19 cellular contexts compared by ENCODE assay signal in genomic region chr5:176652136-176652535, GRCh38. TPM values are rescaled to one million over a fixed set of nuclear protein-coding genes. Genes with fewer than 3 reads are reported as not detected.
A peak's percentile ranks its signal among the peaks of the same experiment; 100 is the strongest.
DNase-seq lines count a peak whose midpoint lies in the region; ATAC-seq, FAIRE-seq and TF ChIP-seq lines count a peak whose summit lies in the region.
"Had no signal": no experiment of that assay in that cellular context is flagged by ENCODE, and none has a peak within 500 bp of the region (broad histone marks: within the 10 kb centered on the region; RNA-seq: fewer than 3 reads in every experiment).

No MANE protein-coding gene starts in this region.

- no peak overlapping the region for H3K4me3 ChIP-seq in fibroblast of mammary gland (ENCODE audit: control insufficient read depth, low read depth, low read length)
- H3K4me3 ChIP-seq: A549, lower lobe of right lung, MG63, Peyer's patch, sigmoid colon, tibial nerve had no signal

- DNase-seq in NCI-H82 (lab: John Stamatoyannopoulos, UW) (peak; percentile 66), NCI-H82 treated with DMSO at 0.1 percent for 48 hours (lab: John Stamatoyannopoulos, UW; ENCODE audit: unreplicated experiment) (no peak), NCI-H524 (lab: John Stamatoyannopoulos, UW) (peak; percentile 57 to 81), fibroblast of mammary gland (ENCODE audit: low read depth) (peak; percentile 29), GM12892 (ENCODE audit: insufficient read length) (no peak)
- no peak for DNase-seq in stimulated activated naive B cell treated with anti-CD40 and anti-IgM and Interleukin-4, amounts not matched to agents 10 μg/mL and 1 μg/mL and 100 μg/mL, for 72 hours
- DNase-seq in activated CD4-positive, alpha-beta T cell treated with anti-CD3 and anti-CD28 coated beads for 4 hours = no peak
- DNase-seq: activated gamma-delta T cell treated with Interleukin-2 at 50 U/mL for 16 hours; lower lobe of right lung; MG63; Peyer's patch; sigmoid colon; stimulated activated CD4-positive, alpha-beta T cell treated with anti-CD3 and anti-CD28 coated beads, Interleukin-2, amount 100 ng/mL, for 48 hours; WERI-Rb-1 had no signal

- TF ChIP-seq POLR2A in GM12892 (IDR thresholded peaks at IDR 0.05; ENCODE audit: low read depth, low read length) = no peak

- no peak for TF ChIP-seq CTCF in fibroblast of mammary gland (conservative IDR thresholded peaks at IDR 0.05; ENCODE audit: control insufficient read depth, insufficient read depth, low read depth, low read length)

- no peaks in the 10 kb centered on the region for H3K9me3 Mint-ChIP-seq in stimulated activated naive B cell treated with anti-CD40 and anti-IgM and Interleukin-4, amounts not matched to agents 10 μg/mL and 1 μg/mL and 100 μg/mL, for 72 hours
- H3K9me3 Mint-ChIP-seq: neural crest cell had no signal

- ATAC-seq in stimulated activated naive B cell treated with anti-CD40 and anti-IgM and Interleukin-4, amounts not matched to agents 10 μg/mL and 1 μg/mL and 100 μg/mL, for 72 hours (replicated peaks) = no peak
- ATAC-seq in HG02973 (IDR thresholded peaks at IDR 0.05; ENCODE audit: unreplicated experiment) = no peak
- ATAC-seq: A549, lower lobe of right lung had no signal

- no peak overlapping the region for H3K4me3 Mint-ChIP-seq in stimulated activated naive B cell treated with anti-CD40 and anti-IgM and Interleukin-4, amounts not matched to agents 10 μg/mL and 1 μg/mL and 100 μg/mL, for 72 hours
- H3K4me3 Mint-ChIP-seq: neural crest cell had no signal

- no peak for FAIRE-seq in GM12892 (lab: Jason Lieb, UNC)
- FAIRE-seq: A549 had no signal

- peak overlapping the region; percentile 59 for H3K27ac Mint-ChIP-seq in stimulated activated naive B cell treated with anti-CD40 and anti-IgM and Interleukin-4, amounts not matched to agents 10 μg/mL and 1 μg/mL and 100 μg/mL, for 72 hours

- peaks cover 39 to 71% of the 10 kb centered on the region in 2 donors for H3K4me1 Mint-ChIP-seq in stimulated activated naive B cell treated with anti-CD40 and anti-IgM and Interleukin-4, amounts not matched to agents 10 μg/mL and 1 μg/mL and 100 μg/mL, for 72 hours

- H3K27me3 Mint-ChIP-seq in stimulated activated naive B cell treated with anti-CD40 and anti-IgM and Interleukin-4, amounts not matched to agents 10 μg/mL and 1 μg/mL and 100 μg/mL, for 72 hours = no peaks in the 10 kb centered on the region

- H3K36me3 Mint-ChIP-seq in stimulated activated naive B cell treated with anti-CD40 and anti-IgM and Interleukin-4, amounts not matched to agents 10 μg/mL and 1 μg/mL and 100 μg/mL, for 72 hours = peaks cover 14 to 42% of the 10 kb centered on the region in 2 donors

RNA-seq across cellular contexts. Expression of gene TSPAN17, which starts 4.9 kb away (rescaled TPM):
- 6.2 TPM for polyA plus RNA-seq in GM12892 (2012; ENCODE audit: missing spikeins)

RNA-seq across cellular contexts. Expression of gene EIF4E1B, which starts 21.7 kb away (rescaled TPM):
- not detected for polyA plus RNA-seq in GM12892 (2012; ENCODE audit: missing spikeins)
- polyA plus RNA-seq: A549, fibroblast of lung, sigmoid colon had no signal

RNA-seq across cellular contexts. Expression of gene SNCB, which starts 21.8 kb away (rescaled TPM):
- not detected for polyA plus RNA-seq in GM12892 (2012; ENCODE audit: missing spikeins)

RNA-seq across cellular contexts. Expression of gene GPRIN1, which starts 42.2 kb away (rescaled TPM):
- 1.6 TPM for polyA plus RNA-seq in GM12892 (2012; ENCODE audit: missing spikeins)

Comparison
In these comparisons a context has a peak if more than half of its experiments do, and no peak if none do; other contexts are left out.
1. DNase-seq: peak in NCI-H82 (single experiment), NCI-H524 (2 of 2) and fibroblast of mammary gland (single experiment); none in NCI-H82 treated with DMSO at 0.1 percent for 48 hours (single experiment), stimulated activated naive B cell treated with anti-CD40 and anti-IgM and Interleukin-4, amounts not matched to agents 10 μg/mL and 1 μg/mL and 100 μg/mL, for 72 hours (single experiment), GM12892 (single experiment) and activated CD4-positive, alpha-beta T cell treated with anti-CD3 and anti-CD28 coated beads for 4 hours (0 of 2).